In genomic region chr2:74585406-74586182, GRCh38 we compare ENCODE assay signal across 8 cellular contexts. TPM values are rescaled to one million over a fixed set of nuclear protein-coding genes. Genes with fewer than 3 reads are reported as not detected.
DNase-seq lines count a peak whose midpoint lies in the region; ATAC-seq and TF ChIP-seq lines count a peak whose summit lies in the region.
"Had no signal": no experiment of that assay in that cellular context is flagged by ENCODE, and none has a peak within 500 bp of the region (broad histone marks: within the 10 kb centered on the region; RNA-seq: fewer than 3 reads in every experiment).

No MANE protein-coding gene starts in this region.

- no peak overlapping the region for H3K4me3 ChIP-seq in naive thymus-derived CD4-positive, alpha-beta T cell (ENCODE audit: low read length)

- H3K36me3 Mint-ChIP-seq in activated CD4-positive, alpha-beta T cell treated with anti-CD3 and anti-CD28 coated beads, Interleukin-2, amount 10 ng/mL, durations not matched to agents 24 days and 14 days (ENCODE audit: low read depth), result no peaks in the 10 kb centered on the region
- no peaks in the 10 kb centered on the region for H3K36me3 Mint-ChIP-seq in naive thymus-derived CD4-positive, alpha-beta T cell

- intact Hi-C loops in activated CD4-positive, alpha-beta T cell treated with anti-CD3 and anti-CD28 coated beads, Interleukin-2, amount 10 ng/mL, durations not matched to agents 24 days and 14 days (cut with micrococcal nuclease), result no loop called here
- intact Hi-C loops in naive thymus-derived CD4-positive, alpha-beta T cell (cut with micrococcal nuclease), result loop anchor here (1.0 to 5.0 kb wide), 9 partner anchors 15 to 292 kb away; partner anchors contain the start of genes DOK1 (in 2 of the 2) and PCGF1 (in 1 of the 2)

- H3K27me3 Mint-ChIP-seq in activated CD4-positive, alpha-beta T cell treated with anti-CD3 and anti-CD28 coated beads, Interleukin-2, amount 10 ng/mL, durations not matched to agents 24 days and 14 days, result peaks cover 9% of the 10 kb centered on the region
- H3K27me3 Mint-ChIP-seq in naive thymus-derived CD4-positive, alpha-beta T cell, result peaks cover under 1 to 12% (median 6%) of the 10 kb centered on the region in 5 donors

- H3K9me3 ChIP-seq in naive thymus-derived CD4-positive, alpha-beta T cell (ENCODE audit: control insufficient read depth in 2 of 3, low read length in 3 of 3), result no peaks in the 10 kb centered on the region

- peaks cover 27% of the 10 kb centered on the region for H3K4me1 Mint-ChIP-seq in activated CD4-positive, alpha-beta T cell treated with anti-CD3 and anti-CD28 coated beads, Interleukin-2, amount 10 ng/mL, durations not matched to agents 24 days and 14 days
- peaks cover 8 to 35% (median 15%) of the 10 kb centered on the region in 7 donors for H3K4me1 Mint-ChIP-seq in naive thymus-derived CD4-positive, alpha-beta T cell

- H3K4me1 ChIP-seq in naive thymus-derived CD4-positive, alpha-beta T cell (ENCODE audit: control insufficient read depth in 2 of 2, insufficient read depth in 2 of 2, low read length in 2 of 2), result no peaks in the 10 kb centered on the region

- H3K27me3 ChIP-seq in naive thymus-derived CD4-positive, alpha-beta T cell (ENCODE audit: control insufficient read depth in 2 of 2, insufficient read depth in 2 of 2, low read length in 2 of 2), result no peaks in the 10 kb centered on the region

- peak; percentile 32 for TF ChIP-seq CTCF in GM10266 (IDR thresholded peaks at IDR 0.05; ENCODE audit: control insufficient read depth, insufficient read depth, low read depth, missing control alignments)

- peak overlapping the region; percentile 71 for H3K4me3 Mint-ChIP-seq in activated CD4-positive, alpha-beta T cell treated with anti-CD3 and anti-CD28 coated beads, Interleukin-2, amount 10 ng/mL, durations not matched to agents 24 days and 14 days
- peak overlapping the region in 8 of 10 donors; percentile 6 to 81 (median 59) for H3K4me3 Mint-ChIP-seq in naive thymus-derived CD4-positive, alpha-beta T cell

- DNase-seq in GM10266 (ENCODE audit: extremely low spot score) (peak; percentile 39), foreskin melanocyte (no peak), dedifferentiated amniotic fluid mesenchymal stem cell (ENCODE audit: extremely low spot score) (no peak)
- DNase-seq in activated CD4-positive, alpha-beta T cell treated with anti-CD3 and anti-CD28 coated beads, Interleukin-2, amount 10 ng/mL, durations not matched to agents 24 days and 14 days, result peak; percentile 74
- DNase-seq in naive thymus-derived CD4-positive, alpha-beta T cell, result peak in 5 of 9 donors; percentile 5 to 12 (median 9)
- DNase-seq: trophoblast cell had no signal

- no peak overlapping the region for H3K27ac ChIP-seq in naive thymus-derived CD4-positive, alpha-beta T cell (ENCODE audit: low read depth, low read length)

- peak overlapping the region; percentile 82 for H3K27ac Mint-ChIP-seq in activated CD4-positive, alpha-beta T cell treated with anti-CD3 and anti-CD28 coated beads, Interleukin-2, amount 10 ng/mL, durations not matched to agents 24 days and 14 days
- H3K27ac Mint-ChIP-seq in naive thymus-derived CD4-positive, alpha-beta T cell, result peak overlapping the region in 5 of 9 donors; percentile 41 to 84 (median 72)

- CTCF ChIA-PET in naive thymus-derived CD4-positive, alpha-beta T cell (lab: Charles Lee), result interaction anchor here (0.6 to 5.6 kb wide), 7 partner anchors 9 to 336 kb away, joined by 3 to 59 read pairs (median 5); partner anchors contain the start of genes CCDC142, HK2 and TTC31

- H3K36me3 ChIP-seq in naive thymus-derived CD4-positive, alpha-beta T cell (ENCODE audit: control insufficient read depth in 2 of 3, insufficient read depth in 3 of 3, low read length in 3 of 3), result no peaks in the 10 kb centered on the region

- POLR2A ChIA-PET in naive thymus-derived CD4-positive, alpha-beta T cell (lab: Charles Lee), result interaction anchor here (0.6 to 4.0 kb wide), 3 partner anchors 27 to 224 kb away, joined by 3 to 26 read pairs (median 4); partner anchors contain the start of genes CCDC142 and TTC31

- H3K9me3 Mint-ChIP-seq in activated CD4-positive, alpha-beta T cell treated with anti-CD3 and anti-CD28 coated beads, Interleukin-2, amount 10 ng/mL, durations not matched to agents 24 days and 14 days, result no peaks in the 10 kb centered on the region
- no peaks in the 10 kb centered on the region for H3K9me3 Mint-ChIP-seq in naive thymus-derived CD4-positive, alpha-beta T cell

- ATAC-seq in HG02642 (IDR thresholded peaks at IDR 0.05; ENCODE audit: poor library complexity, unreplicated experiment), result peak; percentile 43
- ATAC-seq in naive thymus-derived CD4-positive, alpha-beta T cell, result no peak
- ATAC-seq in GM18858 (IDR thresholded peaks at IDR 0.05; ENCODE audit: unreplicated experiment), result no peak

RNA-seq across cellular contexts. Expression of gene DOK1, which starts 31.1 kb away (rescaled TPM):
- total RNA-seq in activated CD4-positive, alpha-beta T cell treated with anti-CD3 and anti-CD28 coated beads, Interleukin-2, amount 10 ng/mL, durations not matched to agents 24 days and 14 days, result 33.8 and 34.2 TPM in 2 replicates
- total RNA-seq in naive thymus-derived CD4-positive, alpha-beta T cell, result 10 to 100 TPM in 4 of 5 experiments, 1 to 10 TPM in 1; 7.0 to 39.5 (median 32.9) TPM
- 10 to 100 TPM; 11.8 to 24.2 TPM for polyA plus RNA-seq in naive thymus-derived CD4-positive, alpha-beta T cell

RNA-seq across cellular contexts. Expression of gene LOXL3, which starts 31.9 kb away (rescaled TPM):
- total RNA-seq in activated CD4-positive, alpha-beta T cell treated with anti-CD3 and anti-CD28 coated beads, Interleukin-2, amount 10 ng/mL, durations not matched to agents 24 days and 14 days, result 1.5 and 1.7 TPM in 2 replicates
- 1 to 10 TPM in 2 of 5 experiments, under 1 TPM in 3; 0.50 to 6.9 (median 0.81) TPM for total RNA-seq in naive thymus-derived CD4-positive, alpha-beta T cell
- polyA plus RNA-seq in naive thymus-derived CD4-positive, alpha-beta T cell, result under 1 TPM in 1 of 2 donors, not detected in 1; 0.17 TPM

RNA-seq across cellular contexts. Expression of gene HTRA2, which starts 55.9 kb away (rescaled TPM):
- total RNA-seq in activated CD4-positive, alpha-beta T cell treated with anti-CD3 and anti-CD28 coated beads, Interleukin-2, amount 10 ng/mL, durations not matched to agents 24 days and 14 days, result 49.6 and 56.4 TPM in 2 replicates
- total RNA-seq in naive thymus-derived CD4-positive, alpha-beta T cell, result 10 to 100 TPM; 16.9 to 46.2 (median 37.7) TPM
- 10 to 100 TPM; 22.4 to 22.6 TPM for polyA plus RNA-seq in naive thymus-derived CD4-positive, alpha-beta T cell

RNA-seq across cellular contexts. Expression of gene AUP1, which starts 56.1 kb away (rescaled TPM):
- 170 and 173 TPM in 2 replicates for total RNA-seq in activated CD4-positive, alpha-beta T cell treated with anti-CD3 and anti-CD28 coated beads, Interleukin-2, amount 10 ng/mL, durations not matched to agents 24 days and 14 days
- total RNA-seq in naive thymus-derived CD4-positive, alpha-beta T cell, result 100 to 1,000 TPM; 121 to 160 (median 144) TPM
- polyA plus RNA-seq in naive thymus-derived CD4-positive, alpha-beta T cell, result 10 to 100 TPM; 69.7 to 73.6 TPM

RNA-seq across cellular contexts. Expression of gene DQX1, which starts 59.6 kb away (rescaled TPM):
- total RNA-seq in activated CD4-positive, alpha-beta T cell treated with anti-CD3 and anti-CD28 coated beads, Interleukin-2, amount 10 ng/mL, durations not matched to agents 24 days and 14 days, result 0.59 and 0.68 TPM in 2 replicates
- total RNA-seq in naive thymus-derived CD4-positive, alpha-beta T cell, result under 1 TPM; 0.13 to 0.95 (median 0.59) TPM
- not detected for polyA plus RNA-seq in naive thymus-derived CD4-positive, alpha-beta T cell

Comparison
In these comparisons a context has a peak if more than half of its experiments do, and no peak if none do; other contexts are left out.
1. DNase-seq: peak in GM10266 (single experiment), activated CD4-positive, alpha-beta T cell treated with anti-CD3 and anti-CD28 coated beads, Interleukin-2, amount 10 ng/mL, durations not matched to agents 24 days and 14 days (single experiment) and naive thymus-derived CD4-positive, alpha-beta T cell (5 of 9); none in foreskin melanocyte (single experiment) and dedifferentiated amniotic fluid mesenchymal stem cell (single experiment).